Comparison of ENCODE assay signal across 9 cellular contexts in the genomic region with DNA sequence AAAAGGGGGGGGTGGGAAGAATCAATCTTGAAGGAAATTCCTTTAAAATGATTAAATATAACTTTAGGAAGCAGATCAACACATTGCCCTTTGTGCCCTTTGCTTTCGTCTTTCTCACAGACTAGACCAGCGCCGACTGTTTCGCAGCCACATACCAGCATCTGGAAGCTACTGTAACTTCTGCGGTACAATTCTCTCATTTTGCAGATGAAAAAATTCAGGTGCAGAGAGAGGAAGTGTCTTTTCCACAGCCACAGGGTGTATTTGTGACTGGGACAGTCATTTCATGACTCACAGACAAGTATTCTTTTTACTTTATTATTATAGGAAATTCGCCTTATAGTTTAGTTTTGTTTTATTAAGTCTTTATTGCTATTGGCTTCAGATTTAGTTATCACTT.
DNase-seq lines count a peak whose midpoint lies in the region; ATAC-seq lines count a peak whose summit lies in the region.
"Had no signal": no experiment of that assay in that cellular context is flagged by ENCODE, and none has a peak within 500 bp of the region (broad histone marks: within the 10 kb centered on the region; RNA-seq: fewer than 3 reads in every experiment).

No MANE protein-coding gene starts in this region.

- no peaks in the 10 kb centered on the region for H3K9me3 Mint-ChIP-seq in naive thymus-derived CD4-positive, alpha-beta T cell

- H3K27ac ChIP-seq in naive thymus-derived CD4-positive, alpha-beta T cell (ENCODE audit: low read depth, low read length): no peak overlapping the region
- H3K27ac ChIP-seq: SK-N-MC had no signal

- no peaks in the 10 kb centered on the region for H3K9me3 ChIP-seq in naive thymus-derived CD4-positive, alpha-beta T cell (ENCODE audit: control insufficient read depth in 2 of 3, low read length in 3 of 3)

- H3K4me1 ChIP-seq in naive thymus-derived CD4-positive, alpha-beta T cell (ENCODE audit: control insufficient read depth in 2 of 2, insufficient read depth in 2 of 2, low read length in 2 of 2): peaks cover 0 to 20% of the 10 kb centered on the region in 2 donors

- H3K27me3 Mint-ChIP-seq in naive thymus-derived CD4-positive, alpha-beta T cell: peaks cover 0 to 19% (median 13%) of the 10 kb centered on the region in 5 donors

- no peaks in the 10 kb centered on the region for H3K27me3 ChIP-seq in naive thymus-derived CD4-positive, alpha-beta T cell (ENCODE audit: control insufficient read depth in 2 of 2, insufficient read depth in 2 of 2, low read length in 2 of 2)

- peak overlapping the region in 9 of 10 donors; percentile 10 to 81 (median 48) for H3K4me3 Mint-ChIP-seq in naive thymus-derived CD4-positive, alpha-beta T cell

- H3K36me3 Mint-ChIP-seq in naive thymus-derived CD4-positive, alpha-beta T cell: no peaks in the 10 kb centered on the region

- ATAC-seq in GM18499 (IDR thresholded peaks at IDR 0.05; ENCODE audit: insufficient read depth, unreplicated experiment): peak; percentile 56
- ATAC-seq in HG03565 (IDR thresholded peaks at IDR 0.05; ENCODE audit: unreplicated experiment): peak; percentile 57
- peak; percentile 66 for ATAC-seq in naive thymus-derived CD4-positive, alpha-beta T cell
- no peak for ATAC-seq in HG03108 (IDR thresholded peaks at IDR 0.05; ENCODE audit: unreplicated experiment)
- ATAC-seq in GM21447 (IDR thresholded peaks at IDR 0.05; ENCODE audit: unreplicated experiment): no peak

- POLR2A ChIA-PET in naive thymus-derived CD4-positive, alpha-beta T cell (lab: Charles Lee): no interaction called here

- peak overlapping the region; percentile 21 for H3K4me3 ChIP-seq in naive thymus-derived CD4-positive, alpha-beta T cell (ENCODE audit: low read length)
- H3K4me3 ChIP-seq: SK-N-MC had no signal

- peaks cover 0 to 22% (median 13%) of the 10 kb centered on the region in 7 donors for H3K4me1 Mint-ChIP-seq in naive thymus-derived CD4-positive, alpha-beta T cell

- DNase-seq in activated T-cell treated with anti-CD3 and anti-CD28 coated beads, Interleukin-2, amount 50 U/mL, for 1 hour: peak; percentile 21
- DNase-seq in naive thymus-derived CD4-positive, alpha-beta T cell: peak in 1 of 9 donors; percentile 2
- no peak for DNase-seq in DMS153 (lab: John Stamatoyannopoulos, UW)
- DNase-seq: NCI-H2081 treated with DMSO at 0.1 percent for 48 hours had no signal

- CTCF ChIA-PET in naive thymus-derived CD4-positive, alpha-beta T cell (lab: Charles Lee): no interaction called here

- intact Hi-C loops in naive thymus-derived CD4-positive, alpha-beta T cell (cut with micrococcal nuclease): no loop called here

- H3K27ac Mint-ChIP-seq in naive thymus-derived CD4-positive, alpha-beta T cell: peak overlapping the region in 1 of 9 donors; percentile 16

- H3K36me3 ChIP-seq in naive thymus-derived CD4-positive, alpha-beta T cell (ENCODE audit: control insufficient read depth in 2 of 3, insufficient read depth in 3 of 3, low read length in 3 of 3): no peaks in the 10 kb centered on the region

Comparison
In these comparisons a context has a peak if more than half of its experiments do, and no peak if none do; other contexts are left out.
1. ATAC-seq: peak in GM18499 (single experiment), HG03565 (single experiment) and naive thymus-derived CD4-positive, alpha-beta T cell (single experiment); none in HG03108 (single experiment) and GM21447 (single experiment).